In the genomic region with DNA sequence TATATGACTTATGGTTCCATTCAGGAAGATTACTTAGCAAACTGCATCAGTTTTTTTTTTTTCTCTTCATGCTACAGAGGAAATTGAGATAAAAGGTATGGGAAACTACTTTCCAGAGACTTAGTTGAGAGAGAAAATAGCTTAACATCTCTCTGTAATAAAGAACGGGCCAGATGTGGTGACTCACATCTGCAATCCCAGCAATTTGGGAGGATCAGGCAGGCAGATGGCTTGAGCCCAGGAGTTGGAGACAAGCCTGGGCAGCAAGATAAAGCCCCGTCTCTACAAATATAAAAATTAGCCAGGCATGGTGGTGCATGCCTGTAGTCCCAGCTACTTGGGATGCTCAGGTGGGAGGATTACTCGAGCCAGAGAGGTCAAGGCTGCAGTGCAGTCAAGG, we compare ENCODE assay signal across 18 cellular contexts.
DNase-seq lines count a peak whose midpoint lies in the region; ATAC-seq, FAIRE-seq and TF ChIP-seq lines count a peak whose summit lies in the region.
"Had no signal": no experiment of that assay in that cellular context is flagged by ENCODE, and none has a peak within 500 bp of the region (broad histone marks: within the 10 kb centered on the region; RNA-seq: fewer than 3 reads in every experiment).

No MANE protein-coding gene starts in this region.

- H3K27me3 ChIP-seq in right atrium auricular region, result no peaks in the 10 kb centered on the region
- H3K27me3 ChIP-seq: gastrocnemius medialis, upper lobe of right lung had no signal

- H3K4me1 ChIP-seq in right atrium auricular region, result no peaks in the 10 kb centered on the region
- H3K4me1 ChIP-seq: gastrocnemius medialis had no signal

- no peaks in the 10 kb centered on the region for H3K36me3 ChIP-seq in right atrium auricular region
- H3K36me3 ChIP-seq: gastrocnemius medialis, upper lobe of right lung had no signal

- no peak for FAIRE-seq in GM12892 (lab: Jason Lieb, UNC)
- FAIRE-seq: TTC549 had no signal

- H3K4me3 ChIP-seq in right atrium auricular region (no peak overlapping the region), fibroblast of pulmonary artery (replicated peaks; ENCODE audit: low read depth, low read length) (no peak overlapping the region)
- H3K4me3 ChIP-seq: gastrocnemius medialis, upper lobe of right lung had no signal

- POLR2A ChIA-PET in RWPE1 (lab: Yijun Ruan, JAX; ENCODE audit: low non-redundant PET), result no interaction called here

- no peak for TF ChIP-seq CTCF in right atrium auricular region (IDR thresholded peaks at IDR 0.05)
- TF ChIP-seq CTCF in RWPE1 (conservative IDR thresholded peaks at IDR 0.05; ENCODE audit: low read depth), result no peak
- TF ChIP-seq CTCF in fibroblast of pulmonary artery (IDR thresholded peaks at IDR 0.05; ENCODE audit: low read length, missing control alignments), result no peak

- H3K27ac ChIP-seq in right atrium auricular region, result no peak overlapping the region
- peak overlapping the region; percentile 85 for H3K27ac ChIP-seq in RWPE1
- H3K27ac ChIP-seq: gastrocnemius medialis, upper lobe of right lung had no signal

- CTCF ChIA-PET in RWPE1 (lab: Yijun Ruan, JAX), result no interaction called here

- ATAC-seq in left ventricle myocardium superior (peak; percentile 64), sciatic nerve (no peak), GM18511 (IDR thresholded peaks at IDR 0.05; ENCODE audit: unreplicated experiment) (no peak)
- ATAC-seq: gastrocnemius medialis, upper lobe of right lung had no signal

- DNase-seq in left ventricle myocardium superior (no peak), right atrium auricular region (ENCODE audit: low spot score) (no peak), RWPE1 (ENCODE audit: low spot score) (peak; percentile 7), fibroblast of pulmonary artery (ENCODE audit: low read depth) (peak; percentile 54), SW480 (ENCODE audit: low spot score) (no peak), sciatic nerve (ENCODE audit: low spot score) (no peak), GM12892 (ENCODE audit: insufficient read length) (no peak)
- DNase-seq: activated CD4-positive, alpha-beta T cell treated with anti-CD3 and anti-CD28 coated beads, Interleukin-2, amount 50 U/mL, for 4 hours; activated T-cell treated with anti-CD3 and anti-CD28 coated beads, Interleukin-2, amount 50 U/mL, for 24 hours; caudate nucleus; effector CD4-positive, alpha-beta T cell; gastrocnemius medialis; naive B cell; NCI-H524 treated with DMSO at 0.1 percent for 48 hours; SK-N-SH; upper lobe of right lung had no signal

- H3K9me3 ChIP-seq in right atrium auricular region, result peaks cover 0 to 5% of the 10 kb centered on the region in 2 donors
- H3K9me3 ChIP-seq: gastrocnemius medialis, SK-N-SH, upper lobe of right lung had no signal

- intact Hi-C loops in left ventricle myocardium superior (cut with micrococcal nuclease) (no loop called here), sciatic nerve (cut with DNase I) (no loop called here)

- TF ChIP-seq POLR2A in GM12892 (IDR thresholded peaks at IDR 0.05; ENCODE audit: low read depth, low read length), result no peak

Comparison
In these comparisons a context has a peak if more than half of its experiments do, and no peak if none do; other contexts are left out.
1. DNase-seq: peak in RWPE1 (single experiment) and fibroblast of pulmonary artery (single experiment); none in left ventricle myocardium superior (single experiment), right atrium auricular region (single experiment), SW480 (single experiment), sciatic nerve (single experiment) and GM12892 (single experiment).